Comparison of ENCODE assay signal across 8 cellular contexts in the genomic region with DNA sequence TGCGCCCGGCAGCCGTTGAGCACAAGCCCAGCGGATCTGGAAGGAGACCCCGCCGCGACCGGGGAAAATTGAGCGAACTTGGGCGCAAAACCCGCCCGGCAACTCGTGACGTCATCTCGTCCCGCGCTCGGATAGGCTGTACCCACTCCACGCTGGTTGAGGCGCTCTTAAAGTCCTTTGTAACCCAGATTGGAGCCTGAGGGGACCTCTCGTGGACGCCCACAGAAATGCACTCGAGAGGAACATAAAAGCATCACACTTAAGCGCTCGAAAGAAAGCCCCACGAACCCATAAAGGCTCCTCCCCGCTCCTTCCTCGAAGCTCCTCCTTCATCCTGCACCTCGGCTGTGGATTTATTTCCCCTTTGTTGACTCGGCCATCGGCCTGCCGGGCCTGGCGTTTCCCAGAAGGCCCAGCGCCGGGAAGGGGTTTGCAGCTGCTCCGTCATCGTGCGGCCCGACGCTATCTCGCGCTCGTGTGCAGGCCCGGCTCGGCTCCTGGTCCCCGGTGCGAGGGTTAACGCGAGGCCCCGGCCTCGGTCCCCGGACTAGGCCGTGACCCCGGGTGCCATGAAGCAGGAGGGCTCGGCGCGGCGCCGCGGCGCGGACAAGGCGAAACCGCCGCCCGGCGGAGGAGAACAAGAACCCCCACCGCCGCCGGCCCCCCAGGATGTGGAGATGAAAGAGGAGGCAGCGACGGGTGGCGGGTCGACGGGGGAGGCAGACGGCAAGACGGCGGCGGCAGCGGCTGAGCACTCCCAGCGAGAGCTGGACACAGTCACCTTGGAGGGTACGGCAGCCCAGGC. TPM values are rescaled to one million over a fixed set of nuclear protein-coding genes. Genes with fewer than 3 reads are reported as not detected.
DNase-seq lines count a peak whose midpoint lies in the region; ATAC-seq, FAIRE-seq and TF ChIP-seq lines count a peak whose summit lies in the region.

A gene (plus strand): TSS at position 406 of the 805 bp plus-strand sequence. CDS start 164 bp downstream, at position 570.

- peak within 1 kb of the TSS; percentile 59 for H3K27ac ChIP-seq in iPS-20b (ENCODE audit: low read length)
- H3K27ac ChIP-seq in small intestine (ENCODE audit: low read depth in 1 of 2, low read length in 1 of 2) = peak within 1 kb of the TSS; percentile 91 to 96

- peaks cover 7% of the 10 kb centered on the region for H3K36me3 ChIP-seq in bronchial epithelial cell (ENCODE audit: control insufficient read depth, insufficient read depth, low read length)
- H3K36me3 ChIP-seq in iPS-20b (ENCODE audit: insufficient read depth, low read depth, low read length) = peaks cover 24% of the 10 kb centered on the region
- peaks cover 6 to 10% of the 10 kb centered on the region in 2 donors for H3K36me3 ChIP-seq in small intestine (ENCODE audit: control insufficient read depth in 2 of 2, insufficient read depth in 2 of 2, low read length in 2 of 2)

- H3K9ac ChIP-seq in iPS-20b (ENCODE audit: low read depth, low read length) = peak within 1 kb of the TSS; percentile 73

- H3K27me3 ChIP-seq in bronchial epithelial cell (ENCODE audit: control insufficient read depth, insufficient read depth, low read length) (no peaks in the 10 kb centered on the region), iPS-20b (ENCODE audit: insufficient read depth, low read length) (peaks cover 4% of the 10 kb centered on the region), small intestine (ENCODE audit: control insufficient read depth in 2 of 2, insufficient read depth in 2 of 2, low read length in 2 of 2) (no peaks in the 10 kb centered on the region)

- no peak for FAIRE-seq in bronchial epithelial cell (lab: Jason Lieb, UNC)
- no peak for FAIRE-seq in small intestine (lab: Jason Lieb, UNC)

- 0 to 1% (median 0%) methylated on average over 75 to 82 of the region's 82 CpGs for WGBS in small intestine, 3 donors

- ATAC-seq in GM18909 (IDR thresholded peaks at IDR 0.05; ENCODE audit: poor library complexity, unreplicated experiment) = peak; percentile 96
- ATAC-seq in HG03175 (IDR thresholded peaks at IDR 0.05; ENCODE audit: unreplicated experiment) = peak; percentile 94

- no peaks in the 10 kb centered on the region for H3K9me3 ChIP-seq in iPS-20b (ENCODE audit: insufficient read depth, low read depth, low read length)
- H3K9me3 ChIP-seq in small intestine (ENCODE audit: control insufficient read depth, low read depth) = no peaks in the 10 kb centered on the region

- peaks cover 13% of the 10 kb centered on the region; the same call in 1 of the 2 replicates for H3K4me1 ChIP-seq in iPS-20b (ENCODE audit: insufficient read depth, low read length)
- H3K4me1 ChIP-seq in small intestine (ENCODE audit: control insufficient read depth in 2 of 2, insufficient read depth in 1 of 2, low read depth in 1 of 2, low read length in 1 of 2) = peaks cover 0 to 8% of the 10 kb centered on the region in 2 donors

- H3K4me3 ChIP-seq in AG09309 (ENCODE audit: control insufficient read depth, low read depth, low read length) = peak within 1 kb of the TSS; percentile 93
- peak within 1 kb of the TSS; percentile 84 for H3K4me3 ChIP-seq in WI38 (ENCODE audit: low read depth, low read length)
- H3K4me3 ChIP-seq in bronchial epithelial cell (ENCODE audit: low read depth, low read length) = peak within 1 kb of the TSS; percentile 94
- peak within 1 kb of the TSS; percentile 71 for H3K4me3 ChIP-seq in iPS-20b (ENCODE audit: low read length)
- H3K4me3 ChIP-seq in small intestine (ENCODE audit: low read depth in 1 of 2, low read length in 2 of 2) = peak within 1 kb of the TSS; percentile 87 to 93

- DNase-seq in AG09309 (ENCODE audit: low read depth) (peak; percentile 98), NCI-H2227 treated with DMSO at 0.1 percent for 48 hours (lab: John Stamatoyannopoulos, UW) (peak; percentile 99), bronchial epithelial cell (ENCODE audit: low read depth) (peak; percentile 99), small intestine (peak; percentile 100)

- TF ChIP-seq CTCF in AG09309 (IDR thresholded peaks at IDR 0.05; ENCODE audit: control insufficient read depth, insufficient read depth, low read depth, low read length, missing control alignments) (peak; percentile 83), WI38 (IDR thresholded peaks at IDR 0.05; ENCODE audit: low read depth, low read length) (peak; percentile 48), bronchial epithelial cell (IDR thresholded peaks at IDR 0.05; ENCODE audit: insufficient read depth, low read length, severe bottlenecking) (peak; percentile 81)

RNA-seq across cellular contexts. Expression of the gene that starts here (rescaled TPM):
- 79.8 and 83.1 TPM in 2 replicates for total RNA-seq in bronchial epithelial cell
- 10 to 100 TPM; 43.6 to 93.6 (median 55.7) TPM for polyA plus RNA-seq in small intestine

Comparison
In these comparisons a context has a peak if more than half of its experiments do, and no peak if none do; other contexts are left out.
1. Peak in every context shown above with its lines: DNase-seq, ATAC-seq, H3K4me3 ChIP-seq and H3K27ac ChIP-seq.